In genomic region chr12:9935026-9935425, GRCh38 we compare ENCODE assay signal across 10 cellular contexts. TPM values are rescaled to one million over a fixed set of nuclear protein-coding genes. Genes with fewer than 3 reads are reported as not detected.
"Had no signal": no experiment of that assay in that cellular context is flagged by ENCODE, and none has a peak within 500 bp of the region (broad histone marks: within the 10 kb centered on the region; RNA-seq: fewer than 3 reads in every experiment).

No MANE protein-coding gene starts in this region.

- H3K4me3 ChIP-seq: GM23248, HAP-1, K562 had no signal

- H3K36me3 ChIP-seq: HAP-1 had no signal

- H3K9me3 Mint-ChIP-seq: HFFc6 had no signal

- ATAC-seq: HCT116, K562 had no signal

- H3K9me3 ChIP-seq: HAP-1 had no signal

- H2AFZ ChIP-seq: GM23248 had no signal

- H3K27ac Mint-ChIP-seq: HFFc6 had no signal

- H3K9ac ChIP-seq: GM23248 had no signal

- H3K27ac ChIP-seq: GM23248 had no signal

- DNase-seq: GM23248, GOT3, H7, HFFc6, IMR-90 had no signal

- H3K4me1 ChIP-seq: HAP-1 had no signal

- H3K4me3 Mint-ChIP-seq: HFFc6 had no signal

RNA-seq across cellular contexts. Expression of gene CLEC2A, which starts 2.9 kb away (rescaled TPM):
- total RNA-seq: GM23248, H4, H7, HFFc6, HT-29, IMR-90, K562 had no signal
- polyA plus RNA-seq: GM23248, IMR-90, K562 had no signal

RNA-seq across cellular contexts. Expression of gene CLEC12A, which starts 36.2 kb away (rescaled TPM):
- total RNA-seq: GM23248, H4, H7, HFFc6, HT-29, IMR-90, K562 had no signal
- polyA plus RNA-seq: GM23248, IMR-90, K562 had no signal

RNA-seq across cellular contexts. Expression of gene KLRF2, which starts 53.7 kb away (rescaled TPM):
- total RNA-seq: GM23248, H4, H7, HFFc6, HT-29, IMR-90, K562 had no signal
- polyA plus RNA-seq: GM23248, IMR-90, K562 had no signal
